ENCODE assay signal across 9 cellular contexts in the genomic region with DNA sequence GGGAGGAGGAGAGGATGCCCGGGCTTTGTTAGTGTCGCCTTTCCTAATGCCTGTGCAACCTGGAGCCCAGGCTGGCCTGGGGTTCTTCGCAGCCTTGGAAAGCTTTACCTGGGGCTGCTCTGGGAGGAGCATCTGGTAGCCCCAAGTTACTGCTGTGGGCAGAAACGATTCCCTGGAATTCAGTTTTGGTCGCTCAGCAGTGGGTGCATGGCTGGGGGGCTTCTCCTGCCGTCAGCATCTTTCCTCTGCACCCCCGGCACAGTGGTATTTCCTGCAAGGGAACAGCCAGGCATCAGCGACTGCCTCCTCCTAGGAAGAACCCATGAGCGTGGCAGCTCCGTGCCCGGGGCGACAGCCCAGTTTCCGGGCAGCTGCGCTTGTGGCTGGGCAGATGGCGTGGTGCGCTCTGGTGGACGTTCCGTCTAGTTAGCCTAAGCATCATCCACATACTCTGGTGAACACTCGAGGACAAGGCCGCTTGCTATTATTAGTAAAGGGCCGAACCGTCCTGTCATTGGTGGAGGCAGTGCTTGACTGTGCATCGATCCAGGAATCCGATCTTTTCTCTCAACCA.
A peak's percentile ranks its signal among the peaks of the same experiment; 100 is the strongest.
DNase-seq lines count a peak whose midpoint lies in the region; ATAC-seq, FAIRE-seq and TF ChIP-seq lines count a peak whose summit lies in the region.
"Had no signal": no experiment of that assay in that cellular context is flagged by ENCODE, and none has a peak within 500 bp of the region (broad histone marks: within the 10 kb centered on the region; RNA-seq: fewer than 3 reads in every experiment).

No MANE protein-coding gene starts in this region.

- TF ChIP-seq EP300 in ovary (IDR thresholded peaks at IDR 0.05), result no peak

- DNase-seq in COR-L47 (lab: John Stamatoyannopoulos, UW) (peak; percentile 44), NCI-H748 treated with DMSO at 0.1 percent for 48 hours (lab: John Stamatoyannopoulos, UW) (peak; percentile 37), foreskin fibroblast (peak in 1 of 2 donors; percentile 72), ovary (no peak), COLO829 (ENCODE audit: low spot score) (no peak), small intestine (no peak)
- DNase-seq in stimulated activated CD4-positive, alpha-beta T cell treated with anti-CD3 and anti-CD28 coated beads, Interleukin-2, amount 100 ng/mL, for 48 hours, result no peak

- TF ChIP-seq POLR2A in ovary (IDR thresholded peaks at IDR 0.05), result no peak

- H3K9me3 ChIP-seq in ovary (no peaks in the 10 kb centered on the region), small intestine (ENCODE audit: control insufficient read depth, low read depth) (no peaks in the 10 kb centered on the region)

- no peak for FAIRE-seq in small intestine (lab: Jason Lieb, UNC)
- FAIRE-seq: GM18507 had no signal

- no peaks in the 10 kb centered on the region for H3K36me3 ChIP-seq in ovary
- no peaks in the 10 kb centered on the region for H3K36me3 ChIP-seq in small intestine (ENCODE audit: control insufficient read depth in 2 of 2, insufficient read depth in 2 of 2, low read length in 2 of 2)

- H3K4me3 ChIP-seq in foreskin fibroblast (ENCODE audit: low read depth in 1 of 2, low read length in 2 of 2), result peak overlapping the region; percentile 50 to 52
- H3K4me3 ChIP-seq in ovary, result peak overlapping the region; percentile 38
- H3K4me3 ChIP-seq in small intestine (ENCODE audit: low read depth in 1 of 2, low read length in 2 of 2), result no peak overlapping the region

- 26 to 38% (median 37%) methylated on average over 14 to 24 of the region's 24 CpGs for WGBS in ovary, 3 donors
- 53 to 84% (median 66%) methylated on average over 24 of the region's 24 CpGs for WGBS in small intestine, 3 donors

- no peaks in the 10 kb centered on the region for H3K27me3 ChIP-seq in ovary
- H3K27me3 ChIP-seq in small intestine (ENCODE audit: control insufficient read depth in 2 of 2, insufficient read depth in 2 of 2, low read length in 2 of 2), result no peaks in the 10 kb centered on the region

- no peak for ATAC-seq in GM21723 (IDR thresholded peaks at IDR 0.05; ENCODE audit: unreplicated experiment)

- H3K4me1 ChIP-seq in ovary (ENCODE audit: insufficient read depth), result peaks cover 4% of the 10 kb centered on the region
- peaks cover 0 to 4% of the 10 kb centered on the region in 2 donors for H3K4me1 ChIP-seq in small intestine (ENCODE audit: control insufficient read depth in 2 of 2, insufficient read depth in 1 of 2, low read depth in 1 of 2, low read length in 1 of 2)

- no peak overlapping the region for H3K27ac ChIP-seq in ovary
- H3K27ac ChIP-seq in small intestine (ENCODE audit: low read depth in 1 of 2, low read length in 1 of 2), result no peak overlapping the region

- TF ChIP-seq CTCF in foreskin fibroblast (IDR thresholded peaks at IDR 0.05; ENCODE audit: low read depth, low read length) (no peak), ovary (IDR thresholded peaks at IDR 0.05) (no peak)

- intact Hi-C loops in ovary (cut with DNase I), result no loop called here

Comparison
In these comparisons a context has a peak if more than half of its experiments do, and no peak if none do; other contexts are left out.
1. DNase-seq: peak in COR-L47 (single experiment) and NCI-H748 treated with DMSO at 0.1 percent for 48 hours (single experiment); none in ovary (0 of 5), COLO829 (single experiment), stimulated activated CD4-positive, alpha-beta T cell treated with anti-CD3 and anti-CD28 coated beads, Interleukin-2, amount 100 ng/mL, for 48 hours (0 of 2) and small intestine (single experiment).
2. H3K4me3 ChIP-seq: peak in foreskin fibroblast (2 of 2) and ovary (single experiment); none in small intestine (0 of 2).